28 cellular contexts compared by ENCODE assay signal in the genomic region with DNA sequence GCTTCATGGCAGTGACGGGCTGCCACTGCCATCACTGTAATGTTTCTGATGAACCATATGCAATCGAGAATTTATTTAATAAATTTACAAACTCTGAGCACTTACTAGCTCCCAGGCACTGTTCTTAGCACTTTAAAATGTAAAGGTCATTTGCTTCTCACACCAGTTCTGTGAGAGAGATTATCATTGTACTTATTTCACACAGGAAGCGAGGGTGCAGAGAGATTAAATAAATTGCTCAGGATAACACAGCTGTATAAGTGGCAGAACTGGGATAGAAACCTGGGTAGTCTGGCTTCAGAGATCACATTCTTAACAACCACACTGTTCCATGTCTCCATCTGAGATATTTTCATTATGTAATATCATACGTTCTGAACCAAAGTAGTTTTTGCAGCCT.
"Had no signal": no experiment of that assay in that cellular context is flagged by ENCODE, and none has a peak within 500 bp of the region (broad histone marks: within the 10 kb centered on the region; RNA-seq: fewer than 3 reads in every experiment).

No MANE protein-coding gene starts in this region.

- ATAC-seq: activated T-helper 17 cell treated with anti-CD3 and anti-CD28 coated beads, Interleukin-2, amount 50 U/mL, for 72 hours; Panc1; T-helper 17 cell had no signal

- H3K36me3 Mint-ChIP-seq: activated CD4-positive, alpha-beta memory T cell treated with anti-CD3 and anti-CD28 coated beads for 36 hours; activated naive CD4-positive, alpha-beta T cell treated with anti-CD3 and anti-CD28 coated beads, Interleukin-2, amount 10 ng/mL, durations not matched to agents 7 days and 5 days; activated naive CD8-positive, alpha-beta T cell treated with anti-CD3 and anti-CD28 coated beads for 36 hours had no signal

- H3K9me3 Mint-ChIP-seq: activated CD4-positive, alpha-beta memory T cell treated with anti-CD3 and anti-CD28 coated beads for 36 hours; activated CD4-positive, alpha-beta T cell treated with anti-CD3 and anti-CD28 coated beads, Interleukin-2, amount 10 ng/mL, durations not matched to agents 7 days and 5 days; activated naive CD4-positive, alpha-beta T cell treated with anti-CD3 and anti-CD28 coated beads, Interleukin-2, amount 10 ng/mL, durations not matched to agents 7 days and 5 days; activated naive CD8-positive, alpha-beta T cell treated with anti-CD3 and anti-CD28 coated beads for 36 hours; activated T-helper 17 cell treated with anti-CD3 and anti-CD28 coated beads, Interleukin-2, amount 50 U/mL, for 72 hours had no signal

- H3K27ac ChIP-seq: SJSA1, VCaP had no signal

- H3K27me3 Mint-ChIP-seq: activated CD4-positive, alpha-beta memory T cell treated with anti-CD3 and anti-CD28 coated beads for 36 hours; activated CD4-positive, alpha-beta T cell treated with anti-CD3 and anti-CD28 coated beads, Interleukin-2, amount 10 ng/mL, durations not matched to agents 7 days and 5 days; activated naive CD4-positive, alpha-beta T cell treated with anti-CD3 and anti-CD28 coated beads, Interleukin-2, amount 10 ng/mL, durations not matched to agents 7 days and 5 days; activated naive CD8-positive, alpha-beta T cell treated with anti-CD3 and anti-CD28 coated beads for 36 hours; activated T-helper 17 cell treated with anti-CD3 and anti-CD28 coated beads, Interleukin-2, amount 50 U/mL, for 72 hours; T-helper 17 cell had no signal

- DNase-seq: activated CD4-positive, alpha-beta memory T cell treated with anti-CD3 and anti-CD28 coated beads for 36 hours; activated CD4-positive, alpha-beta T cell treated with anti-CD3 and anti-CD28 coated beads, Interleukin-2, amount 10 ng/mL, durations not matched to agents 7 days and 5 days; activated CD4-positive, CD25-positive, alpha-beta regulatory T cell; activated CD8-positive, alpha-beta memory T cell treated with anti-CD3 and anti-CD28 coated beads for 24 hours; activated gamma-delta T cell; activated naive CD4-positive, alpha-beta T cell treated with anti-CD3 and anti-CD28 coated beads, Interleukin-2, amount 10 ng/mL, durations not matched to agents 7 days and 5 days; activated naive CD8-positive, alpha-beta T cell treated with anti-CD3 and anti-CD28 coated beads for 36 hours; activated T-cell treated with anti-CD3 and anti-CD28 coated beads, Interleukin-2, amount 50 U/mL, for 48 hours; anterior cingulate cortex; IMR-90; KBM-7; NCI-H1048; NCI-H146; NCI-H187 treated with DMSO at 0.1 percent for 48 hours; NCI-H2081 treated with DMSO at 0.1 percent for 48 hours; NCI-H2227 treated with DMSO at 0.1 percent for 48 hours; NCI-H446 treated with DMSO at 0.1 percent for 48 hours; NCI-H524 treated with DMSO at 0.1 percent for 48 hours; NCI-H748 treated with DMSO at 0.1 percent for 48 hours; OCI-M1; RPMI8226; SHP77; T-helper 17 cell; T-helper 9 cell had no signal

- H3K9me3 ChIP-seq: SJSA1 had no signal

- H3K27me3 ChIP-seq: SJSA1 had no signal

- H3K4me3 Mint-ChIP-seq: activated CD4-positive, alpha-beta memory T cell treated with anti-CD3 and anti-CD28 coated beads for 36 hours; activated CD4-positive, alpha-beta T cell treated with anti-CD3 and anti-CD28 coated beads, Interleukin-2, amount 10 ng/mL, durations not matched to agents 7 days and 5 days; activated naive CD4-positive, alpha-beta T cell treated with anti-CD3 and anti-CD28 coated beads, Interleukin-2, amount 10 ng/mL, durations not matched to agents 7 days and 5 days; activated naive CD8-positive, alpha-beta T cell treated with anti-CD3 and anti-CD28 coated beads for 36 hours; activated T-helper 17 cell treated with anti-CD3 and anti-CD28 coated beads, Interleukin-2, amount 50 U/mL, for 72 hours; T-helper 17 cell had no signal

- H3K4me3 ChIP-seq: SJSA1 had no signal

- H3K4me1 Mint-ChIP-seq: activated CD4-positive, alpha-beta T cell treated with anti-CD3 and anti-CD28 coated beads, Interleukin-2, amount 10 ng/mL, durations not matched to agents 7 days and 5 days; activated naive CD4-positive, alpha-beta T cell treated with anti-CD3 and anti-CD28 coated beads, Interleukin-2, amount 10 ng/mL, durations not matched to agents 7 days and 5 days; activated naive CD8-positive, alpha-beta T cell treated with anti-CD3 and anti-CD28 coated beads for 36 hours; activated T-helper 17 cell treated with anti-CD3 and anti-CD28 coated beads, Interleukin-2, amount 50 U/mL, for 72 hours had no signal
